1 cellular context compared by ENCODE assay signal in genomic region chr12:110431957-110432587, GRCh38.
TF ChIP-seq lines count a peak whose summit lies in the region.

No MANE protein-coding gene starts in this region.

TF ChIP-seq in WTC11, 78 proteins besides CTCF, POLR2A, EP300 and RAD21 (continued from another document):
- TF ChIP-seq ZNF532 (CRISPR knock-in tag; IDR thresholded peaks at IDR 0.05; ENCODE audit: borderline replicate concordance) (no peak), KAT7 (CRISPR knock-in tag; IDR thresholded peaks at IDR 0.05; ENCODE audit: borderline replicate concordance) (no peak), CREM (CRISPR knock-in tag; IDR thresholded peaks at IDR 0.05) (no peak), NR1H2 (CRISPR knock-in tag; IDR thresholded peaks at IDR 0.05) (no peak), E2F1 (CRISPR knock-in tag; IDR thresholded peaks at IDR 0.05) (no peak), ELF4 (CRISPR knock-in tag; IDR thresholded peaks at IDR 0.05; ENCODE audit: low read depth) (no peak), MYBL2 (CRISPR knock-in tag; IDR thresholded peaks at IDR 0.05) (no peak), STAT6 (CRISPR knock-in tag; conservative IDR thresholded peaks at IDR 0.05; ENCODE audit: low read depth) (no peak), ZNF121 (CRISPR knock-in tag; IDR thresholded peaks at IDR 0.05) (no peak), TP53 (CRISPR knock-in tag; IDR thresholded peaks at IDR 0.05) (no peak), SMAD3 (CRISPR knock-in tag; IDR thresholded peaks at IDR 0.05; ENCODE audit: borderline replicate concordance) (no peak), SP1 (CRISPR knock-in tag; conservative IDR thresholded peaks at IDR 0.05) (no peak), PREB (CRISPR knock-in tag; IDR thresholded peaks at IDR 0.05; ENCODE audit: borderline replicate concordance) (no peak), MAX (CRISPR knock-in tag; IDR thresholded peaks at IDR 0.05) (no peak)
